ENCODE assay signal across 1 cellular context in the genomic region with DNA sequence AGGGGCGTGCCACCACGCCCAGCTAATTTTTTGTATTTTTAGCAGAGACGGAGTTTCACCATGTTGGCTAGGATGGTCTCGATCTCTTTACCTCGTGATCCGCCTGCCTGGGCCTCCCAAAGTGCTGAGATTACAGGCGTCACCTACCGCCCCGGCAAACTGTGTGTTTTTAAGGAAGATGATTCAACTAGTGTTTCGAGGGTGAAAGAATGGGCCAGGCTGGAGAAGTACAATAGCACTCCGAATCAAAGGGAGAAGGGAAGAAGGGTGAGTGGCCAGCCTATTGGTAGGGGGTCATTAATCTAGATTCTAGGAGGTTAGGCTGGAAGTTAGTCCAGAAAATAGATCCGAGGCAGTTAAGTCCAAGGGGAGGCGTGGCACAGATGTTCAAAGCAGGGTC.
TF ChIP-seq lines count a peak whose summit lies in the region.

No MANE protein-coding gene starts in this region.

TF ChIP-seq in H1, 55 proteins besides CTCF, POLR2A, EP300 and RAD21:
- TF ChIP-seq CREB1 (IDR thresholded peaks at IDR 0.05): no peak
- no peak for TF ChIP-seq EGR1 (IDR thresholded peaks at IDR 0.05; ENCODE audit: borderline replicate concordance, low read depth, low read length)
- TF ChIP-seq ASH2L (IDR thresholded peaks at IDR 0.05; ENCODE audit: low read length): no peak
- TF ChIP-seq GABPA (IDR thresholded peaks at IDR 0.05; ENCODE audit: borderline replicate concordance, insufficient read depth, low read length): no peak
- no peak for TF ChIP-seq EZH2 (IDR thresholded peaks at IDR 0.05; ENCODE audit: low read depth, low read length, severe bottlenecking)
- no peak for TF ChIP-seq KDM5A (IDR thresholded peaks at IDR 0.05; ENCODE audit: low read length)
- no peak for TF ChIP-seq BRCA1 (IDR thresholded peaks at IDR 0.05; ENCODE audit: low read depth, low read length)
- no peak for TF ChIP-seq SAP30 (IDR thresholded peaks at IDR 0.05; ENCODE audit: insufficient read depth, insufficient replicate concordance, low read length)
- no peak for TF ChIP-seq GTF2F1 (IDR thresholded peaks at IDR 0.05; ENCODE audit: borderline replicate concordance, low read depth, low read length)
- no peak for TF ChIP-seq SP4 (IDR thresholded peaks at IDR 0.05; ENCODE audit: low read length)
- TF ChIP-seq, protein P1, sequence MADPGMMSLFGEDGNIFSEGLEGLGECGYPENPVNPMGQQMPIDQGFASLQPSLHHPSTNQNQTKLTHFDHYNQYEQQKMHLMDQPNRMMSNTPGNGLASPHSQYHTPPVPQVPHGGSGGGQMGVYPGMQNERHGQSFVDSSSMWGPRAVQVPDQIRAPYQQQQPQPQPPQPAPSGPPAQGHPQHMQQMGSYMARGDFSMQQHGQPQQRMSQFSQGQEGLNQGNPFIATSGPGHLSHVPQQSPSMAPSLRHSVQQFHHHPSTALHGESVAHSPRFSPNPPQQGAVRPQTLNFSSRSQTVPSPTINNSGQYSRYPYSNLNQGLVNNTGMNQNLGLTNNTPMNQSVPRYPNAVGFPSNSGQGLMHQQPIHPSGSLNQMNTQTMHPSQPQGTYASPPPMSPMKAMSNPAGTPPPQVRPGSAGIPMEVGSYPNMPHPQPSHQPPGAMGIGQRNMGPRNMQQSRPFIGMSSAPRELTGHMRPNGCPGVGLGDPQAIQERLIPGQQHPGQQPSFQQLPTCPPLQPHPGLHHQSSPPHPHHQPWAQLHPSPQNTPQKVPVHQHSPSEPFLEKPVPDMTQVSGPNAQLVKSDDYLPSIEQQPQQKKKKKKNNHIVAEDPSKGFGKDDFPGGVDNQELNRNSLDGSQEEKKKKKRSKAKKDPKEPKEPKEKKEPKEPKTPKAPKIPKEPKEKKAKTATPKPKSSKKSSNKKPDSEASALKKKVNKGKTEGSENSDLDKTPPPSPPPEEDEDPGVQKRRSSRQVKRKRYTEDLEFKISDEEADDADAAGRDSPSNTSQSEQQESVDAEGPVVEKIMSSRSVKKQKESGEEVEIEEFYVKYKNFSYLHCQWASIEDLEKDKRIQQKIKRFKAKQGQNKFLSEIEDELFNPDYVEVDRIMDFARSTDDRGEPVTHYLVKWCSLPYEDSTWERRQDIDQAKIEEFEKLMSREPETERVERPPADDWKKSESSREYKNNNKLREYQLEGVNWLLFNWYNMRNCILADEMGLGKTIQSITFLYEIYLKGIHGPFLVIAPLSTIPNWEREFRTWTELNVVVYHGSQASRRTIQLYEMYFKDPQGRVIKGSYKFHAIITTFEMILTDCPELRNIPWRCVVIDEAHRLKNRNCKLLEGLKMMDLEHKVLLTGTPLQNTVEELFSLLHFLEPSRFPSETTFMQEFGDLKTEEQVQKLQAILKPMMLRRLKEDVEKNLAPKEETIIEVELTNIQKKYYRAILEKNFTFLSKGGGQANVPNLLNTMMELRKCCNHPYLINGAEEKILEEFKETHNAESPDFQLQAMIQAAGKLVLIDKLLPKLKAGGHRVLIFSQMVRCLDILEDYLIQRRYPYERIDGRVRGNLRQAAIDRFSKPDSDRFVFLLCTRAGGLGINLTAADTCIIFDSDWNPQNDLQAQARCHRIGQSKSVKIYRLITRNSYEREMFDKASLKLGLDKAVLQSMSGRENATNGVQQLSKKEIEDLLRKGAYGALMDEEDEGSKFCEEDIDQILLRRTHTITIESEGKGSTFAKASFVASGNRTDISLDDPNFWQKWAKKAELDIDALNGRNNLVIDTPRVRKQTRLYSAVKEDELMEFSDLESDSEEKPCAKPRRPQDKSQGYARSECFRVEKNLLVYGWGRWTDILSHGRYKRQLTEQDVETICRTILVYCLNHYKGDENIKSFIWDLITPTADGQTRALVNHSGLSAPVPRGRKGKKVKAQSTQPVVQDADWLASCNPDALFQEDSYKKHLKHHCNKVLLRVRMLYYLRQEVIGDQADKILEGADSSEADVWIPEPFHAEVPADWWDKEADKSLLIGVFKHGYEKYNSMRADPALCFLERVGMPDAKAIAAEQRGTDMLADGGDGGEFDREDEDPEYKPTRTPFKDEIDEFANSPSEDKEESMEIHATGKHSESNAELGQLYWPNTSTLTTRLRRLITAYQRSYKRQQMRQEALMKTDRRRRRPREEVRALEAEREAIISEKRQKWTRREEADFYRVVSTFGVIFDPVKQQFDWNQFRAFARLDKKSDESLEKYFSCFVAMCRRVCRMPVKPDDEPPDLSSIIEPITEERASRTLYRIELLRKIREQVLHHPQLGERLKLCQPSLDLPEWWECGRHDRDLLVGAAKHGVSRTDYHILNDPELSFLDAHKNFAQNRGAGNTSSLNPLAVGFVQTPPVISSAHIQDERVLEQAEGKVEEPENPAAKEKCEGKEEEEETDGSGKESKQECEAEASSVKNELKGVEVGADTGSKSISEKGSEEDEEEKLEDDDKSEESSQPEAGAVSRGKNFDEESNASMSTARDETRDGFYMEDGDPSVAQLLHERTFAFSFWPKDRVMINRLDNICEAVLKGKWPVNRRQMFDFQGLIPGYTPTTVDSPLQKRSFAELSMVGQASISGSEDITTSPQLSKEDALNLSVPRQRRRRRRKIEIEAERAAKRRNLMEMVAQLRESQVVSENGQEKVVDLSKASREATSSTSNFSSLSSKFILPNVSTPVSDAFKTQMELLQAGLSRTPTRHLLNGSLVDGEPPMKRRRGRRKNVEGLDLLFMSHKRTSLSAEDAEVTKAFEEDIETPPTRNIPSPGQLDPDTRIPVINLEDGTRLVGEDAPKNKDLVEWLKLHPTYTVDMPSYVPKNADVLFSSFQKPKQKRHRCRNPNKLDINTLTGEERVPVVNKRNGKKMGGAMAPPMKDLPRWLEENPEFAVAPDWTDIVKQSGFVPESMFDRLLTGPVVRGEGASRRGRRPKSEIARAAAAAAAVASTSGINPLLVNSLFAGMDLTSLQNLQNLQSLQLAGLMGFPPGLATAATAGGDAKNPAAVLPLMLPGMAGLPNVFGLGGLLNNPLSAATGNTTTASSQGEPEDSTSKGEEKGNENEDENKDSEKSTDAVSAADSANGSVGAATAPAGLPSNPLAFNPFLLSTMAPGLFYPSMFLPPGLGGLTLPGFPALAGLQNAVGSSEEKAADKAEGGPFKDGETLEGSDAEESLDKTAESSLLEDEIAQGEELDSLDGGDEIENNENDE (IDR thresholded peaks at IDR 0.05; ENCODE audit: insufficient replicate concordance, low read length): no peak
- TF ChIP-seq CBX5 (IDR thresholded peaks at IDR 0.05; ENCODE audit: low read depth, low read length): no peak
